ENCODE assay signal across 16 cellular contexts in the genomic region with DNA sequence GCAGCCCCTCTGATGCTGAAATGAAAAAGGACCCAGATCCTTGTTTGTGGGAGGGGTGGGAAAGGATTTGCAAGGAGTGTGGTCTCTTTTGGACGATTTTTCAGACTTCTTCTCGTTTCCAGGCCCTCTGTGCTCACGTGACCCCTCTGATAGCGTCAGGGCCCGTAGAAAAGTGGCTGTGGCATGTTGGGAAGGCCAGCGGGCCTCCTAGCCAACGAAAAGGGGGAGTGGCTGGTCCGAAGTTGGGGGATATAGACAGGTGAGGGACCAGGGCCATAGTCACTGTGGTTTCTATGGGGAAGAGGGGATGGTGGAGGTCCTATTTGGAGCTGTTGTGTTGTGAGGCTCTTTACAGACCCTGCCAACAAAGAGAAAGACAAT. TPM values are rescaled to one million over a fixed set of nuclear protein-coding genes. Genes with fewer than 3 reads are reported as not detected.
DNase-seq lines count a peak whose midpoint lies in the region; ATAC-seq and TF ChIP-seq lines count a peak whose summit lies in the region.
"Had no signal": no experiment of that assay in that cellular context is flagged by ENCODE, and none has a peak within 500 bp of the region (broad histone marks: within the 10 kb centered on the region; RNA-seq: fewer than 3 reads in every experiment).

No MANE protein-coding gene starts in this region.

- no peak for ATAC-seq in GM21576 (IDR thresholded peaks at IDR 0.05; ENCODE audit: unreplicated experiment)
- ATAC-seq in HG03442 (IDR thresholded peaks at IDR 0.05; ENCODE audit: unreplicated experiment), result no peak
- ATAC-seq: pancreas had no signal

- peaks cover 0 to 9% (median 0%) of the 10 kb centered on the region in 11 experiments; a peak in 4 of 22 replicates for H3K27me3 ChIP-seq in BLaER1 treated with 17β-estradiol and CSF1 and Interleukin-3, amounts not matched to agents 10 nM and 100 nM
- H3K27me3 ChIP-seq in OCI-LY1 (ENCODE audit: insufficient read depth, low read length) (no peaks in the 10 kb centered on the region), neural cell (ENCODE audit: insufficient read depth, low read depth, low read length) (no peaks in the 10 kb centered on the region)
- H3K27me3 ChIP-seq: pancreas, testis had no signal

- H3K9me3 ChIP-seq in BLaER1 treated with 17β-estradiol and CSF1 and Interleukin-3, amounts not matched to agents 10 nM and 100 nM (replicated peaks in 1 of 11), result no peaks in the 10 kb centered on the region
- H3K9me3 ChIP-seq in OCI-LY1 (ENCODE audit: low read length) (no peaks in the 10 kb centered on the region), neural cell (ENCODE audit: low read length) (no peaks in the 10 kb centered on the region)
- H3K9me3 ChIP-seq: pancreas, testis had no signal

- H3K9me2 ChIP-seq in OCI-LY1 (ENCODE audit: low read depth, low read length) (no peaks in the 10 kb centered on the region), neural cell (ENCODE audit: insufficient read depth, low read length) (no peaks in the 10 kb centered on the region)

- 0 out of 22 replicates have a peak overlapping the region, but pooled peaks of 1 of the 11 experiments have one; percentile 4 for H3K9ac ChIP-seq in BLaER1 treated with 17β-estradiol and CSF1 and Interleukin-3, amounts not matched to agents 10 nM and 100 nM
- H3K9ac ChIP-seq in OCI-LY1 (ENCODE audit: low read length), result peak overlapping the region; percentile 44; the same call in 1 of the 2 replicates
- no peak overlapping the region for H3K9ac ChIP-seq in neural cell (ENCODE audit: low read length)

- TF ChIP-seq CTCF in OCI-LY1 (IDR thresholded peaks at IDR 0.05; ENCODE audit: low read length) (no peak), neural cell (IDR thresholded peaks at IDR 0.05; ENCODE audit: poor library complexity, severe bottlenecking) (no peak)

- H3K79me2 ChIP-seq in OCI-LY1 (ENCODE audit: insufficient read depth, low read length) (peaks cover 61% of the 10 kb centered on the region), neural cell (replicated peaks; ENCODE audit: insufficient read depth, low read length) (no peaks in the 10 kb centered on the region)

- no peak overlapping the region for H3K4me3 ChIP-seq in BLaER1 treated with 17β-estradiol and CSF1 and Interleukin-3, amounts not matched to agents 10 nM and 100 nM
- H3K4me3 ChIP-seq in OCI-LY1 (ENCODE audit: low read depth, low read length, poor library complexity, severe bottlenecking), result peak overlapping the region; percentile 21
- H3K4me3 ChIP-seq in neural cell (ENCODE audit: low read length), result no peak overlapping the region
- H3K4me3 ChIP-seq: pancreas, testis had no signal

- no peak for DNase-seq in T-helper 9 cell
- DNase-seq in effector CD8-positive, alpha-beta T cell (lab: John Stamatoyannopoulos, UW), result no peak
- DNase-seq: cortex of kidney, H7, KG1, midbrain, NCI-H1417 treated with DMSO at 0.1 percent for 48 hours, NCI-H446, pancreas, testis had no signal

- no peaks in the 10 kb centered on the region for H3K36me3 ChIP-seq in BLaER1 treated with 17β-estradiol and CSF1 and Interleukin-3, amounts not matched to agents 10 nM and 100 nM
- H3K36me3 ChIP-seq in OCI-LY1 (ENCODE audit: insufficient read depth, low read length), result peaks cover 12% of the 10 kb centered on the region; the same call in 1 of the 2 replicates
- no peaks in the 10 kb centered on the region for H3K36me3 ChIP-seq in neural cell (ENCODE audit: insufficient read depth, low read length)
- H3K36me3 ChIP-seq: pancreas had no signal

- H3K27ac ChIP-seq in BLaER1 treated with 17β-estradiol and CSF1 and Interleukin-3, amounts not matched to agents 10 nM and 100 nM, result peak overlapping the region in 2 of 11 experiments; percentile 15 to 35; a peak in 3 of 22 replicates
- H3K27ac ChIP-seq in OCI-LY1 (ENCODE audit: low read depth, low read length, poor library complexity, severe bottlenecking) (peak overlapping the region; percentile 80), cingulate gyrus (ENCODE audit: low read depth, low read length) (peak overlapping the region; percentile 60), neural cell (ENCODE audit: low read length) (peak overlapping the region; percentile 69)
- H3K27ac ChIP-seq: testis had no signal

- TF ChIP-seq EP300 in neural cell (conservative IDR thresholded peaks at IDR 0.05; ENCODE audit: poor library complexity, severe bottlenecking), result no peak

- peaks cover 37 to 59% (median 43%) of the 10 kb centered on the region in 10 experiments for H3K4me1 ChIP-seq in BLaER1 treated with 17β-estradiol and CSF1 and Interleukin-3, amounts not matched to agents 10 nM and 100 nM
- peaks cover 70% of the 10 kb centered on the region for H3K4me1 ChIP-seq in OCI-LY1 (ENCODE audit: insufficient read depth, low read length, severe bottlenecking)
- H3K4me1 ChIP-seq: pancreas had no signal

- H3F3A ChIP-seq in OCI-LY1 (ENCODE audit: insufficient read depth, low read length), result no peaks in the 10 kb centered on the region
- H3F3A ChIP-seq in neural cell (ENCODE audit: insufficient read depth, low read length, poor library complexity, severe bottlenecking), result no peaks in the 10 kb centered on the region

- peaks cover 0 to 36% (median 6%) of the 10 kb centered on the region in 11 experiments; a peak in 7 of 22 replicates for H4K20me1 ChIP-seq in BLaER1 treated with 17β-estradiol and CSF1 and Interleukin-3, amounts not matched to agents 10 nM and 100 nM
- H4K20me1 ChIP-seq in OCI-LY1 (ENCODE audit: insufficient read depth, low read length) (no peaks in the 10 kb centered on the region), neural cell (ENCODE audit: insufficient read depth) (no peaks in the 10 kb centered on the region)

- H2AFZ ChIP-seq in OCI-LY1 (ENCODE audit: low read length) (no peak overlapping the region), neural cell (ENCODE audit: low read depth, low read length) (no peak overlapping the region)

- peak overlapping the region; percentile 51 to 82 (median 64) for H3K4me2 ChIP-seq in BLaER1 treated with 17β-estradiol and CSF1 and Interleukin-3, amounts not matched to agents 10 nM and 100 nM
- H3K4me2 ChIP-seq in OCI-LY1 (ENCODE audit: low read length), result peak overlapping the region; percentile 40; the same call in 1 of the 2 replicates
- H3K4me2 ChIP-seq in neural cell (ENCODE audit: low read length), result no peak overlapping the region

- no peak for TF ChIP-seq RAD21 in neural cell (conservative IDR thresholded peaks at IDR 0.05)

TF ChIP-seq in neural cell, 6 proteins besides CTCF, POLR2A, EP300 and RAD21:
- TF ChIP-seq, protein P1, sequence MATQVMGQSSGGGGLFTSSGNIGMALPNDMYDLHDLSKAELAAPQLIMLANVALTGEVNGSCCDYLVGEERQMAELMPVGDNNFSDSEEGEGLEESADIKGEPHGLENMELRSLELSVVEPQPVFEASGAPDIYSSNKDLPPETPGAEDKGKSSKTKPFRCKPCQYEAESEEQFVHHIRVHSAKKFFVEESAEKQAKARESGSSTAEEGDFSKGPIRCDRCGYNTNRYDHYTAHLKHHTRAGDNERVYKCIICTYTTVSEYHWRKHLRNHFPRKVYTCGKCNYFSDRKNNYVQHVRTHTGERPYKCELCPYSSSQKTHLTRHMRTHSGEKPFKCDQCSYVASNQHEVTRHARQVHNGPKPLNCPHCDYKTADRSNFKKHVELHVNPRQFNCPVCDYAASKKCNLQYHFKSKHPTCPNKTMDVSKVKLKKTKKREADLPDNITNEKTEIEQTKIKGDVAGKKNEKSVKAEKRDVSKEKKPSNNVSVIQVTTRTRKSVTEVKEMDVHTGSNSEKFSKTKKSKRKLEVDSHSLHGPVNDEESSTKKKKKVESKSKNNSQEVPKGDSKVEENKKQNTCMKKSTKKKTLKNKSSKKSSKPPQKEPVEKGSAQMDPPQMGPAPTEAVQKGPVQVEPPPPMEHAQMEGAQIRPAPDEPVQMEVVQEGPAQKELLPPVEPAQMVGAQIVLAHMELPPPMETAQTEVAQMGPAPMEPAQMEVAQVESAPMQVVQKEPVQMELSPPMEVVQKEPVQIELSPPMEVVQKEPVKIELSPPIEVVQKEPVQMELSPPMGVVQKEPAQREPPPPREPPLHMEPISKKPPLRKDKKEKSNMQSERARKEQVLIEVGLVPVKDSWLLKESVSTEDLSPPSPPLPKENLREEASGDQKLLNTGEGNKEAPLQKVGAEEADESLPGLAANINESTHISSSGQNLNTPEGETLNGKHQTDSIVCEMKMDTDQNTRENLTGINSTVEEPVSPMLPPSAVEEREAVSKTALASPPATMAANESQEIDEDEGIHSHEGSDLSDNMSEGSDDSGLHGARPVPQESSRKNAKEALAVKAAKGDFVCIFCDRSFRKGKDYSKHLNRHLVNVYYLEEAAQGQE (IDR thresholded peaks at IDR 0.05; ENCODE audit: borderline replicate concordance), result no peak
- TF ChIP-seq SMC3 (conservative IDR thresholded peaks at IDR 0.05; ENCODE audit: poor library complexity), result no peak
- TF ChIP-seq EZH2 (IDR thresholded peaks at IDR 0.05; ENCODE audit: borderline replicate concordance, insufficient read depth, low read length, poor library complexity, severe bottlenecking), result no peak
- TF ChIP-seq POLR2AphosphoS5 (IDR thresholded peaks at IDR 0.05), result no peak
- no peak for TF ChIP-seq MXI1 (conservative IDR thresholded peaks at IDR 0.05; ENCODE audit: poor library complexity, severe bottlenecking)

RNA-seq across cellular contexts. Expression of a gene that starts 6.6 kb away (rescaled TPM):
- polyA plus RNA-seq in neural cell, result 0.18 and 1.2 TPM in 2 replicates
- polyA minus RNA-seq in neural cell, result 0.35 and 1.2 TPM in 2 replicates
